ENCODE assay signal across 9 cellular contexts in the genomic region with DNA sequence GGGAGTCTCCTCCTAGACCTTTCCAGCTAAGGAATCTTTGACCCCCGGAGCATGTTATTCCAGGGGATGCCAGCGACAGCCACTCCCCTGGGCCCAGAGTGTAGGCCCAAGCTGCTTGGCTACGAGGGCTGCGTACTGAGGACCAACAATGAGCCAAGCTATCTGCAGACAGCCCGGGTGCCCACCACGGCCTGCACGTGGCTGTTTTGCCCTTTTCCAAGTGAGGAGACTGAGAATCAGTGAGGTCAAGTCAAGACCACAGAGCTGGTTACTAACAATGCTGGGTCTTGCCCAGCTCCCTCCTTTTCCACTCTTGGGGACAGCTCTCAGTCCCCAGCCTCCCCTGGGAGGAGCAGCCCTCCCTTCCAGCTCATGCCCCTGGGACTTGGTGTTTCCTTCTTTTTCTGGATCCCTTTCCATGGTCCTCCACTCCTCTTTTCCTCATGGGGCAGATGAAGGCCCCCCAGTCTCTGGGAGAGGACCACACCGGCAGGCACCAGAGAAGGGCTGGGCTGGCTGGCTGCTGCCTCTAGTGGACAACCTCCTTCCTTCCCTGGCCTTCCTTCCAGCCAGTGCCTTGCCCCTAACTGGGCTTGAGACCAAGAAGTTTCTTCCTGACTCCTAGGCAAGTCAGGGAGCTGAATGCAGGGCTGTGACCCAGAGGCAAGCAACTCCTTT. TPM values are rescaled to one million over a fixed set of nuclear protein-coding genes. Genes with fewer than 3 reads are reported as not detected.
A peak's percentile ranks its signal among the peaks of the same experiment; 100 is the strongest.
DNase-seq lines count a peak whose midpoint lies in the region; ATAC-seq and TF ChIP-seq lines count a peak whose summit lies in the region.
"Had no signal": no experiment of that assay in that cellular context is flagged by ENCODE, and none has a peak within 500 bp of the region (broad histone marks: within the 10 kb centered on the region; RNA-seq: fewer than 3 reads in every experiment).

No MANE protein-coding gene starts in this region.

- no peaks in the 10 kb centered on the region for H3K9me3 ChIP-seq in mucosa of stomach (ENCODE audit: control insufficient read depth, low read length)
- H3K9me3 ChIP-seq: HAP-1 had no signal

- H3K9ac ChIP-seq in mucosa of stomach (ENCODE audit: low read length), result no peak overlapping the region

- peaks cover 27% of the 10 kb centered on the region for H3K4me1 ChIP-seq in mucosa of stomach (ENCODE audit: control insufficient read depth, insufficient read depth, low read length)
- H3K4me1 ChIP-seq: HAP-1 had no signal

- ATAC-seq in GM19023 (IDR thresholded peaks at IDR 0.05; ENCODE audit: unreplicated experiment), result no peak
- ATAC-seq in GM19035 (IDR thresholded peaks at IDR 0.05; ENCODE audit: unreplicated experiment), result no peak

- H3K27me3 ChIP-seq in mucosa of stomach (ENCODE audit: control insufficient read depth, insufficient read depth, low read length), result peaks cover 21% of the 10 kb centered on the region

- no peaks in the 10 kb centered on the region for H3K36me3 ChIP-seq in mucosa of stomach (ENCODE audit: control insufficient read depth, insufficient read depth, low read length)
- H3K36me3 ChIP-seq: HAP-1 had no signal

- H3K4me3 ChIP-seq in AG09309 (ENCODE audit: control insufficient read depth, low read depth, low read length), result peak overlapping the region; percentile 52
- H3K4me3 ChIP-seq in epithelial cell of proximal tubule (ENCODE audit: low read depth, low read length), result peak overlapping the region; percentile 76
- peak overlapping the region; percentile 27 for H3K4me3 ChIP-seq in mucosa of stomach (ENCODE audit: low read length)
- H3K4me3 ChIP-seq: HAP-1 had no signal

- peak; percentile 81 for TF ChIP-seq CTCF in AG09309 (IDR thresholded peaks at IDR 0.05; ENCODE audit: control insufficient read depth, insufficient read depth, low read depth, low read length, missing control alignments)
- TF ChIP-seq CTCF in epithelial cell of proximal tubule (conservative IDR thresholded peaks at IDR 0.05; ENCODE audit: low read depth, low read length), result peak; percentile 72

- DNase-seq in AG09309 (ENCODE audit: low read depth), result no peak
- peak; percentile 75 for DNase-seq in HuH-7 (ENCODE audit: low spot score)
- no peak for DNase-seq in epithelial cell of proximal tubule (ENCODE audit: low read depth)
- no peak for DNase-seq in NCI-H345 (lab: John Stamatoyannopoulos, UW)
- DNase-seq in GF-D8 (lab: John Stamatoyannopoulos, UW), result no peak

RNA-seq across cellular contexts. Expression of a gene that starts 0.6 kb away (rescaled TPM):
- 22.5 and 35.7 TPM in 2 replicates for total RNA-seq in epithelial cell of proximal tubule
